In the genomic region with DNA sequence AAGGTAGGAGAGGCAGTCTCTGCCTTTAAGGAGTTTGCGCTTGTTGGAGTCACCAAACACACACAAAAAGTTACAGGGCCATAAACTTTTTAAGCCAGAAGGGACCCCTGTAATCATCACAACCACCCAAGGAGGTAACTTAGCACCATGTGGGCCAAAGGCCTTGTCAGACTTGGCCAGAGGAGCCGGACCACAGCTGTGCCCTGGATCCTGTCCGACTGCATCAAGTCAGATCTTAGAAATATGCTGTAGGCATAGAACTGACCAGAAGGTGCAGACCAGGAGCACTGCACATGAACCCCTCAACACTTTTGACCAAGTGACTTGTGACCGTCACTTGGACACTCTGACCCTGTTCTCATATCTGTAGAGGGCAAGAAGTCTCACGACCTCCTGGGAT, we compare ENCODE assay signal across 16 cellular contexts.
"Had no signal": no experiment of that assay in that cellular context is flagged by ENCODE, and none has a peak within 500 bp of the region (broad histone marks: within the 10 kb centered on the region; RNA-seq: fewer than 3 reads in every experiment).

No MANE protein-coding gene starts in this region.

- H3K4me3 Mint-ChIP-seq: activated CD4-positive, alpha-beta T cell treated with anti-CD3 and anti-CD28 coated beads, Interleukin-2, amount 10 ng/mL, durations not matched to agents 7 days and 5 days; activated naive CD8-positive, alpha-beta T cell treated with anti-CD3 and anti-CD28 coated beads for 36 hours; natural killer cell treated with Interleukin-12 subunit alpha and Interleukin-12 subunit beta and Interleukin-15 and Interleukin-18, amount 100 ng/mL, for 72 hours; T-helper 1 cell treated with Interleukin-12 subunit alpha and Interleukin-12 subunit beta and Interleukin-4 antibody, amounts not matched to agents 30 μg/mL and 1 μg/mL, for 36 hours had no signal

- H3K4me3 ChIP-seq: ascending aorta, gastrocnemius medialis, hepatocyte, mucosa of descending colon, ovary, skin epidermis had no signal

- H3K27ac ChIP-seq: gastrocnemius medialis, hepatocyte, ovary had no signal

- H3K27me3 Mint-ChIP-seq: activated naive CD8-positive, alpha-beta T cell treated with anti-CD3 and anti-CD28 coated beads for 36 hours had no signal

- H2AFZ ChIP-seq: hepatocyte had no signal

- H3K9me3 Mint-ChIP-seq: activated CD4-positive, alpha-beta T cell treated with anti-CD3 and anti-CD28 coated beads, Interleukin-2, amount 10 ng/mL, durations not matched to agents 7 days and 5 days; activated naive CD8-positive, alpha-beta T cell treated with anti-CD3 and anti-CD28 coated beads for 36 hours; natural killer cell treated with Interleukin-12 subunit alpha and Interleukin-12 subunit beta and Interleukin-15 and Interleukin-18, amount 100 ng/mL, for 72 hours; T-helper 1 cell treated with Interleukin-12 subunit alpha and Interleukin-12 subunit beta and Interleukin-4 antibody, amounts not matched to agents 30 μg/mL and 1 μg/mL, for 36 hours had no signal

- H3K4me2 ChIP-seq: hepatocyte had no signal

- H3K36me3 ChIP-seq: ovary had no signal

- ATAC-seq: gastrocnemius medialis; natural killer cell treated with Interleukin-12 subunit alpha and Interleukin-12 subunit beta and Interleukin-15 and Interleukin-18, amount 100 ng/mL, for 72 hours had no signal

- DNase-seq: activated CD4-positive, alpha-beta T cell treated with anti-CD3 and anti-CD28 coated beads, Interleukin-2, amount 10 ng/mL, durations not matched to agents 7 days and 5 days; activated CD4-positive, CD25-positive, alpha-beta regulatory T cell; activated effector memory CD4-positive, alpha-beta T cell treated with anti-CD3 and anti-CD28 coated beads, Interleukin-2, amount 50 U/mL, for 16 hours; activated naive CD8-positive, alpha-beta T cell treated with anti-CD3 and anti-CD28 coated beads for 36 hours; activated T-cell treated with anti-CD3 and anti-CD28 coated beads for 4 hours; effector CD4-positive, alpha-beta T cell; kidney glomerular epithelial cell; mammary epithelial cell; ovary had no signal

- H3K9me3 ChIP-seq: ascending aorta, gastrocnemius medialis, mucosa of descending colon, ovary had no signal

- H3K27me3 ChIP-seq: ascending aorta, gastrocnemius medialis, hepatocyte, ovary had no signal

- H3K36me3 Mint-ChIP-seq: natural killer cell treated with Interleukin-12 subunit alpha and Interleukin-12 subunit beta and Interleukin-15 and Interleukin-18, amount 100 ng/mL, for 72 hours had no signal

- H3K27ac Mint-ChIP-seq: activated CD4-positive, alpha-beta T cell treated with anti-CD3 and anti-CD28 coated beads, Interleukin-2, amount 10 ng/mL, durations not matched to agents 7 days and 5 days; activated naive CD8-positive, alpha-beta T cell treated with anti-CD3 and anti-CD28 coated beads for 36 hours; T-helper 1 cell treated with Interleukin-12 subunit alpha and Interleukin-12 subunit beta and Interleukin-4 antibody, amounts not matched to agents 30 μg/mL and 1 μg/mL, for 36 hours had no signal
